In genomic region chr10:111820471-111820870, GRCh38 we compare ENCODE assay signal across 35 cellular contexts.
"Had no signal": no experiment of that assay in that cellular context is flagged by ENCODE, and none has a peak within 500 bp of the region (broad histone marks: within the 10 kb centered on the region; RNA-seq: fewer than 3 reads in every experiment).

No MANE protein-coding gene starts in this region.

- H3K36me3 ChIP-seq: MG63 had no signal

- H3K4me2 ChIP-seq: KMS-11 had no signal

- H3K27me3 ChIP-seq: MG63 had no signal

- H3K27ac ChIP-seq: KMS-11 had no signal

- H3K9me3 ChIP-seq: MG63 had no signal

- DNase-seq: Karpas-422, Kasumi-1, MG63, MM.1S, MV-4-11, NCI-H1048, NCI-H1092, NCI-H1092 treated with DMSO at 0.1 percent for 48 hours, NCI-H1105, NCI-H1105 treated with DMSO at 0.1 percent for 48 hours, NCI-H1417, NCI-H1417 treated with DMSO at 0.1 percent for 48 hours, NCI-H1436, NCI-H1436 treated with DMSO at 0.1 percent for 48 hours, NCI-H146, NCI-H1694, NCI-H1694 treated with DMSO at 0.1 percent for 48 hours, NCI-H187 treated with DMSO at 0.1 percent for 48 hours, NCI-H1930, NCI-H2029, NCI-H2029 treated with DMSO at 0.1 percent for 48 hours, NCI-H2081, NCI-H2081 treated with DMSO at 0.1 percent for 48 hours, NCI-H2107, NCI-H2171, NCI-H2171 treated with DMSO at 0.1 percent for 48 hours, NCI-H2227 treated with DMSO at 0.1 percent for 48 hours, NCI-H226, NCI-H345, NCI-H446, NCI-H446 treated with DMSO at 0.1 percent for 48 hours, NCI-H510A, NCI-H510A treated with DMSO at 0.1 percent for 48 hours, NCI-H524 had no signal

- H3K9ac ChIP-seq: KMS-11 had no signal

- H3K4me3 ChIP-seq: MG63 had no signal
